Comparison of ENCODE assay signal across 1 cellular context in the genomic region with DNA sequence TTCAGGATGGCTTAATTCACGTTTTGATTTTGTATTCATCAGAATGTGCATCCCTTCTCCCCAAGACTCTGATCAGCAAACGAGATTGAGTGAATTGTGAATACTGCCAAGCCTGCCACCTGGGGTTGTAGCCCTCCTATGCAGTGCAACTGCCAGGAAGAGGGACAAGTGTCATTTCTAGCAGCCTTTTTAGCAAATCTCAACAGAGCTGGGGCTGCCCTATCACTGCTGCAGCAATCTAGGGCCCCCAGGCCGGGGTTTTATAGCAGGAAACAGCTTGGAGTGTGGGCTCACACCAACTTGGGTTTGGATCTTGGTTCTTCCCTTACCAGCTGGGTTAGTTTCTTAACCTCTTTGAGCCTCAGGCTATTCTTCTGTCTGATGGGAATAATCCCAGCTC.
TF ChIP-seq lines count a peak whose summit lies in the region.

No MANE protein-coding gene starts in this region.

TF ChIP-seq in HepG2, 621 proteins besides CTCF, POLR2A, EP300 and RAD21 (continued from another document):
- TF ChIP-seq MAFF (IDR thresholded peaks at IDR 0.05; ENCODE audit: low read depth, low read length) (no peak), RCOR2 (CRISPR knock-in tag; IDR thresholded peaks at IDR 0.05) (no peak), ZKSCAN8 (CRISPR knock-in tag; IDR thresholded peaks at IDR 0.05; ENCODE audit: borderline replicate concordance) (no peak), ZNF30 (CRISPR knock-in tag; IDR thresholded peaks at IDR 0.05) (no peak), ZNF678 (CRISPR knock-in tag; IDR thresholded peaks at IDR 0.05) (no peak), SETDB1 (CRISPR knock-in tag; IDR thresholded peaks at IDR 0.05; ENCODE audit: borderline replicate concordance) (no peak), MED8 (CRISPR knock-in tag; IDR thresholded peaks at IDR 0.05; ENCODE audit: insufficient replicate concordance) (no peak), GATA4 (IDR thresholded peaks at IDR 0.05; ENCODE audit: borderline replicate concordance, low read depth) (no peak), PLSCR1 (CRISPR knock-in tag; IDR thresholded peaks at IDR 0.05; ENCODE audit: borderline replicate concordance) (no peak)
- TF ChIP-seq, protein P1, sequence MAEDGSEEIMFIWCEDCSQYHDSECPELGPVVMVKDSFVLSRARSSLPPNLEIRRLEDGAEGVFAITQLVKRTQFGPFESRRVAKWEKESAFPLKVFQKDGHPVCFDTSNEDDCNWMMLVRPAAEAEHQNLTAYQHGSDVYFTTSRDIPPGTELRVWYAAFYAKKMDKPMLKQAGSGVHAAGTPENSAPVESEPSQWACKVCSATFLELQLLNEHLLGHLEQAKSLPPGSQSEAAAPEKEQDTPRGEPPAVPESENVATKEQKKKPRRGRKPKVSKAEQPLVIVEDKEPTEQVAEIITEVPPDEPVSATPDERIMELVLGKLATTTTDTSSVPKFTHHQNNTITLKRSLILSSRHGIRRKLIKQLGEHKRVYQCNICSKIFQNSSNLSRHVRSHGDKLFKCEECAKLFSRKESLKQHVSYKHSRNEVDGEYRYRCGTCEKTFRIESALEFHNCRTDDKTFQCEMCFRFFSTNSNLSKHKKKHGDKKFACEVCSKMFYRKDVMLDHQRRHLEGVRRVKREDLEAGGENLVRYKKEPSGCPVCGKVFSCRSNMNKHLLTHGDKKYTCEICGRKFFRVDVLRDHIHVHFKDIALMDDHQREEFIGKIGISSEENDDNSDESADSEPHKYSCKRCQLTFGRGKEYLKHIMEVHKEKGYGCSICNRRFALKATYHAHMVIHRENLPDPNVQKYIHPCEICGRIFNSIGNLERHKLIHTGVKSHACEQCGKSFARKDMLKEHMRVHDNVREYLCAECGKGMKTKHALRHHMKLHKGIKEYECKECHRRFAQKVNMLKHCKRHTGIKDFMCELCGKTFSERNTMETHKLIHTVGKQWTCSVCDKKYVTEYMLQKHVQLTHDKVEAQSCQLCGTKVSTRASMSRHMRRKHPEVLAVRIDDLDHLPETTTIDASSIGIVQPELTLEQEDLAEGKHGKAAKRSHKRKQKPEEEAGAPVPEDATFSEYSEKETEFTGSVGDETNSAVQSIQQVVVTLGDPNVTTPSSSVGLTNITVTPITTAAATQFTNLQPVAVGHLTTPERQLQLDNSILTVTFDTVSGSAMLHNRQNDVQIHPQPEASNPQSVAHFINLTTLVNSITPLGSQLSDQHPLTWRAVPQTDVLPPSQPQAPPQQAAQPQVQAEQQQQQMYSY (CRISPR knock-in tag; IDR thresholded peaks at IDR 0.05), result no peak
